In the genomic region with DNA sequence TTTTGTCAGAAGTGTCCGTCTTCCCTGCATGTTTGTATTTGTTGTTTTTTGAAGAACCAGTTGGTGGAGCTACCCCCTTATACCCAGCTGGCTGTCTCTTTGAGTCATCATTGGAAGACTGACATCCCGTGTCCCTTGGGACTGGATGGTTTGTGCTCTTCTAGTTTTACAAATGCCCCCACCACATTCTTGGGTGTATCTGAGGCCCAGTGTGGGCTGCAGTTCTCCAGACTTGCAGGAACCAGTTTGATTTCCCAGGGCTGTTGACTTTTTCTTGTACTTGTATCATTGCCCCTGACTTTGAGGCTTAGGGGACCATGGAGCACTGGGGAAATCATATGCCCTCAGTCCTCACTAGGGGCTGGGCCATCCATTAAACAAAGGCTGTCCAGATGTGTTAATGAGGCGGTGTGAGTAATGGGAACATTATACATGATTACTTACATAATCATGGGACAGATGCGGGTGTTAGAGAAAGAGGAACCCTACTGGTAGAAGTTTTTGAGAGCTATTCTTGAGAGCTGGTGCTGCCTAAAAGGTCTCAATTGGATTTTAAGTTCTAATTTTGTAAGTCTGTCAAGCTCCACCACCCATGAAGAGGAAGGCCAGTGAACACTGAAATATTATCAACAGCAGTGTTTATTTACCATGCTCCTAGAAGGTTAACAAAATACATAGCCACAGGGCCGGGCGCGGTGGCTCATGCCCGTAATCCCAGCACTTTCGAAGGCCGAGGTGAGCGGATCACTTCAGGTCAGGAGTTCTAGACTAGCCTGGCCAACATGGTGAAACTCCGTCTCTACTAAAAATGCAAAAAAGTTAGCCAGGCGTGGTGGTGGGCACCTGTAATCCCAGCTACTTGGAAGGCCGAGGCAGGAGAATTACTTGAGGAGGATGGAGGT, we compare ENCODE assay signal across 8 cellular contexts. TPM values are rescaled to one million over a fixed set of nuclear protein-coding genes. Genes with fewer than 3 reads are reported as not detected.
DNase-seq lines count a peak whose midpoint lies in the region; ATAC-seq and TF ChIP-seq lines count a peak whose summit lies in the region.

No MANE protein-coding gene starts in this region.

- H3K4me2 ChIP-seq in SK-N-SH = no peak overlapping the region
- H3K4me2 ChIP-seq in SU-DHL-6 (ENCODE audit: low read depth, low read length, poor library complexity, severe bottlenecking) = no peak overlapping the region

- H3K4me3 ChIP-seq in SK-N-SH (ENCODE audit: low read depth in 2 of 2, low read length in 1 of 2) (no peak overlapping the region), SU-DHL-6 (ENCODE audit: insufficient read depth, low read length, poor library complexity, severe bottlenecking) (no peak overlapping the region), right lobe of liver (no peak overlapping the region), left ventricle myocardium inferior (no peak overlapping the region), mucosa of descending colon (no peak overlapping the region)

- H4K20me1 ChIP-seq in SK-N-SH (ENCODE audit: insufficient read depth) = peaks cover 27% of the 10 kb centered on the region
- H4K20me1 ChIP-seq in SU-DHL-6 (ENCODE audit: low read depth, low read length) = peaks cover 8% of the 10 kb centered on the region; the same call in 1 of the 2 replicates

- TF ChIP-seq RAD21 in SK-N-SH (IDR thresholded peaks at IDR 0.05; ENCODE audit: low read length) = peak; percentile 45

- no peak for TF ChIP-seq EP300 in SK-N-SH (IDR thresholded peaks at IDR 0.05; ENCODE audit: borderline replicate concordance in 1 of 2, low read depth in 1 of 2, low read length in 1 of 2)

- no peaks in the 10 kb centered on the region for H3F3A ChIP-seq in SK-N-SH (replicated peaks; ENCODE audit: insufficient read depth)
- H3F3A ChIP-seq in SU-DHL-6 (ENCODE audit: insufficient read depth) = peaks cover 10% of the 10 kb centered on the region

- no peaks in the 10 kb centered on the region for H3K9me3 ChIP-seq in SK-N-SH
- no peaks in the 10 kb centered on the region for H3K9me3 ChIP-seq in SU-DHL-6 (ENCODE audit: insufficient read depth, low read length)
- H3K9me3 ChIP-seq in right lobe of liver = no peaks in the 10 kb centered on the region
- H3K9me3 ChIP-seq in left ventricle myocardium inferior (replicated peaks) = no peaks in the 10 kb centered on the region
- no peaks in the 10 kb centered on the region for H3K9me3 ChIP-seq in mucosa of descending colon

- DNase-seq in SK-N-SH (no peak), right lobe of liver (no peak), left ventricle myocardium inferior (no peak), mucosa of descending colon (no peak)

- CTCF ChIA-PET in SK-N-SH (lab: Yijun Ruan, JAX) = interaction anchor here (1.7 to 2.1 kb wide), 2 partner anchors 136 to 1044 kb away, joined by 3 to 8 read pairs; no protein-coding TSS in a partner anchor

- peaks cover 4 to 26% of the 10 kb centered on the region in 2 experiments; a peak in 3 of 4 replicates for H3K4me1 ChIP-seq in SK-N-SH (ENCODE audit: control insufficient read depth in 1 of 2, insufficient read depth in 2 of 2, low read depth in 1 of 2, low read length in 1 of 2)
- peaks cover 0 to 15% (median 6%) of the 10 kb centered on the region in 4 donors for H3K4me1 ChIP-seq in right lobe of liver
- H3K4me1 ChIP-seq in left ventricle myocardium inferior = peaks cover 98% of the 10 kb centered on the region
- H3K4me1 ChIP-seq in mucosa of descending colon (ENCODE audit: low read depth) = peaks cover 38% of the 10 kb centered on the region

- no peak for TF ChIP-seq POLR2A in right lobe of liver (IDR thresholded peaks at IDR 0.05)

- H3K79me2 ChIP-seq in SK-N-SH (ENCODE audit: insufficient read depth) (peaks cover 74% of the 10 kb centered on the region; the same call in 1 of the 2 replicates), SU-DHL-6 (ENCODE audit: insufficient read depth, low read length) (no peaks in the 10 kb centered on the region)

- H3K27ac ChIP-seq in SK-N-SH (ENCODE audit: low read depth in 2 of 2, low read length in 1 of 2) (no peak overlapping the region), SU-DHL-6 (ENCODE audit: low read depth, low read length) (no peak overlapping the region), right lobe of liver (no peak overlapping the region), left ventricle myocardium inferior (replicated peaks) (no peak overlapping the region)

- ATAC-seq in SK-N-SH treated with all-trans-retinoic acid at 6 μM for 48 hours (no peak), HG02981 (IDR thresholded peaks at IDR 0.05; ENCODE audit: unreplicated experiment) (peak; percentile 29), right lobe of liver (peak in 3 of 4 donors; percentile 28 to 61 (median 49)), HG03095 (IDR thresholded peaks at IDR 0.05; ENCODE audit: unreplicated experiment) (no peak), mucosa of descending colon (no peak)

- 94% methylated on average over 14 of the region's 14 CpGs for WGBS in SK-N-SH (ENCODE audit: low lambda C conversion rate)
- 63% methylated on average over 9 of the region's 14 CpGs for WGBS in right lobe of liver (ENCODE audit: insufficient coverage, low coverage, low lambda C conversion rate, missing lambda C conversion rate)

- H3K27me3 ChIP-seq in SK-N-SH (ENCODE audit: insufficient read depth) (no peaks in the 10 kb centered on the region), SU-DHL-6 (ENCODE audit: low read length) (no peaks in the 10 kb centered on the region), right lobe of liver (no peaks in the 10 kb centered on the region), left ventricle myocardium inferior (ENCODE audit: low read depth) (no peaks in the 10 kb centered on the region)

- no peak; the same call in 1 of the 2 replicates for TF ChIP-seq CTCF in SK-N-SH (IDR thresholded peaks at IDR 0.05)
- peak; percentile 9 for TF ChIP-seq CTCF in SU-DHL-6 (IDR thresholded peaks at IDR 0.05; ENCODE audit: insufficient read depth, low read length, poor library complexity, severe bottlenecking)
- TF ChIP-seq CTCF in right lobe of liver (IDR thresholded peaks at IDR 0.05) = peak; percentile 18 to 39 (median 23)
- no peak for TF ChIP-seq CTCF in left ventricle myocardium inferior (IDR thresholded peaks at IDR 0.05; ENCODE audit: borderline replicate concordance)
- TF ChIP-seq CTCF in mucosa of descending colon (IDR thresholded peaks at IDR 0.05) = no peak

- H3K9ac ChIP-seq in SK-N-SH (no peak overlapping the region), SU-DHL-6 (ENCODE audit: low read length) (no peak overlapping the region)

- H3K36me3 ChIP-seq in SK-N-SH (replicated peaks in 1 of 2; ENCODE audit: control insufficient read depth in 1 of 2, insufficient read depth in 2 of 2, low read length in 1 of 2) (no peaks in the 10 kb centered on the region), SU-DHL-6 (ENCODE audit: low read length) (no peaks in the 10 kb centered on the region), right lobe of liver (no peaks in the 10 kb centered on the region), left ventricle myocardium inferior (no peaks in the 10 kb centered on the region), mucosa of descending colon (ENCODE audit: low read depth) (no peaks in the 10 kb centered on the region)

- intact Hi-C loops in right lobe of liver (cut with DNase I) (no loop called here), left ventricle myocardium inferior (cut with micrococcal nuclease) (no loop called here), mucosa of descending colon (cut with DNase I, micrococcal nuclease) (no loop called here)

- H2AFZ ChIP-seq in SK-N-SH (ENCODE audit: low read depth) (no peak overlapping the region), SU-DHL-6 (ENCODE audit: low read depth, low read length, severe bottlenecking) (no peak overlapping the region)

- H3K9me2 ChIP-seq in SK-N-SH (no peaks in the 10 kb centered on the region), SU-DHL-6 (replicated peaks; ENCODE audit: insufficient read depth, low read length) (no peaks in the 10 kb centered on the region)

- POLR2A ChIA-PET in SK-N-SH (lab: Yijun Ruan, JAX) = no interaction called here

TF ChIP-seq in SK-N-SH, 30 proteins besides CTCF, POLR2A, EP300 and RAD21 (continues in another document):
- TF ChIP-seq SMC3 (IDR thresholded peaks at IDR 0.05; ENCODE audit: low read depth, low read length) (no peak; the same call in 1 of the 2 replicates), FOXJ3 (CRISPR knock-in tag; IDR thresholded peaks at IDR 0.05) (no peak), POLR2AphosphoS5 (IDR thresholded peaks at IDR 0.05; ENCODE audit: low read depth, low read length) (no peak), MXI1 (IDR thresholded peaks at IDR 0.05; ENCODE audit: low read depth, low read length) (no peak), TCF12 (IDR thresholded peaks at IDR 0.05) (no peak), NFIC (IDR thresholded peaks at IDR 0.05; ENCODE audit: borderline replicate concordance) (no peak)
- TF ChIP-seq, protein P1, sequence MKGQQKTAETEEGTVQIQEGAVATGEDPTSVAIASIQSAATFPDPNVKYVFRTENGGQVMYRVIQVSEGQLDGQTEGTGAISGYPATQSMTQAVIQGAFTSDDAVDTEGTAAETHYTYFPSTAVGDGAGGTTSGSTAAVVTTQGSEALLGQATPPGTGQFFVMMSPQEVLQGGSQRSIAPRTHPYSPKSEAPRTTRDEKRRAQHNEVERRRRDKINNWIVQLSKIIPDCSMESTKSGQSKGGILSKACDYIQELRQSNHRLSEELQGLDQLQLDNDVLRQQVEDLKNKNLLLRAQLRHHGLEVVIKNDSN (IDR thresholded peaks at IDR 0.05; ENCODE audit: borderline replicate concordance, low read depth) = no peak

TF ChIP-seq in SK-N-SH treated with all-trans-retinoic acid at 6 μM for 48 hours, 23 proteins besides CTCF, POLR2A, EP300 and RAD21 (continues in another document):
- TF ChIP-seq CSDC2 (CRISPR knock-in tag; IDR thresholded peaks at IDR 0.05) = no peak

RNA-seq across cellular contexts. Expression of a gene that starts 8.5 kb away (rescaled TPM):
- 3.4 and 3.7 TPM in 2 replicates for polyA plus RNA-seq in SK-N-SH (2012; rRNA removed)
- polyA plus RNA-seq in SK-N-SH (2012; cell fraction: cytosol; rRNA removed) = 2.5 and 2.8 TPM in 2 replicates
- polyA plus RNA-seq in SK-N-SH (2012; cell fraction: nucleus; rRNA removed) = 6.3 and 6.7 TPM in 2 replicates
- total RNA-seq in right lobe of liver (1 to 10 TPM; 2.5 to 3.9 (median 3.0) TPM), left ventricle myocardium inferior (6.5 TPM), mucosa of descending colon (10 to 100 TPM; 10.6 to 11.8 (median 11.4) TPM)

Comparison
In these comparisons a context has a peak if more than half of its experiments do, and no peak if none do; other contexts are left out.
1. CTCF ChIP-seq: peak in SU-DHL-6 (single experiment) and right lobe of liver (4 of 4); none in SK-N-SH (single experiment), left ventricle myocardium inferior (single experiment) and mucosa of descending colon (single experiment).
2. ATAC-seq: peak in HG02981 (single experiment) and right lobe of liver (3 of 4); none in SK-N-SH treated with all-trans-retinoic acid at 6 μM for 48 hours (single experiment), HG03095 (single experiment) and mucosa of descending colon (single experiment).